8 cellular contexts compared by ENCODE assay signal in the genomic region with DNA sequence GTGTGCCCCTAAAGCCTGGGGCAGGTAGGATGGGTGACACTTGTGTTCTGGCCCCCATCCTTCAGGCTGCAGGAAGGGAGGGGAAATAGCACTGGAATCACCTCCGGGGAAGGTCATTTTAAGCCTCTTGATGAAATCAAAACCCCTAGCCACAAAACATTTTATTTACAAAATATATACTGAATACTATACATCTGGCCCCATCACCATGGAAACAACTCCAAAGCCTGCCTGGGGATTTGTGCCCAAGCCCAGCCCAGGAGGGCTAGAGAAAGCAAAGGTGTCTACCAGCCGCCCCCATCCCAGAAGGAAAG. TPM values are rescaled to one million over a fixed set of nuclear protein-coding genes. Genes with fewer than 3 reads are reported as not detected.
DNase-seq lines count a peak whose midpoint lies in the region; ATAC-seq and TF ChIP-seq lines count a peak whose summit lies in the region.
"Had no signal": no experiment of that assay in that cellular context is flagged by ENCODE, and none has a peak within 500 bp of the region (broad histone marks: within the 10 kb centered on the region; RNA-seq: fewer than 3 reads in every experiment).

No MANE protein-coding gene starts in this region.

- TF ChIP-seq CTCF in DOHH2 (IDR thresholded peaks at IDR 0.05; ENCODE audit: low read depth, low read length, poor library complexity, severe bottlenecking) (no peak), KMS-11 (conservative IDR thresholded peaks at IDR 0.05; ENCODE audit: low read depth, low read length) (no peak), neural progenitor cell (IDR thresholded peaks at IDR 0.05) (no peak), tibial nerve (IDR thresholded peaks at IDR 0.05) (no peak)

- H4K20me1 ChIP-seq in DOHH2 (ENCODE audit: control insufficient read depth, insufficient read depth, low read depth, low read length) (peaks cover 16% of the 10 kb centered on the region), KMS-11 (ENCODE audit: insufficient read depth) (no peaks in the 10 kb centered on the region), neural progenitor cell (ENCODE audit: low read depth) (peaks cover 73% of the 10 kb centered on the region)

- no peak for DNase-seq in activated naive CD8-positive, alpha-beta T cell treated with anti-CD3 and anti-CD28 coated beads, Interleukin-2, amount 50 U/mL, for 24 hours
- DNase-seq in neural progenitor cell (ENCODE audit: low spot score) (no peak), tibial nerve (ENCODE audit: low spot score in 2 of 2) (no peak), retina (no peak)
- DNase-seq: NCI-H187 had no signal

- ATAC-seq in activated naive CD8-positive, alpha-beta T cell treated with anti-CD3 and anti-CD28 coated beads, Interleukin-2, amount 50 U/mL, for 24 hours = no peak
- ATAC-seq in GM21619 (IDR thresholded peaks at IDR 0.05; ENCODE audit: unreplicated experiment) = no peak

- H3K4me3 Mint-ChIP-seq in activated naive CD8-positive, alpha-beta T cell treated with anti-CD3 and anti-CD28 coated beads, Interleukin-2, amount 50 U/mL, for 24 hours = no peak overlapping the region
- H3K4me3 Mint-ChIP-seq in neural progenitor cell = peak overlapping the region; percentile 65

- no peaks in the 10 kb centered on the region for H3K9me2 ChIP-seq in DOHH2 (replicated peaks; ENCODE audit: control insufficient read depth, low read length)

- H3K9me3 Mint-ChIP-seq in activated naive CD8-positive, alpha-beta T cell treated with anti-CD3 and anti-CD28 coated beads, Interleukin-2, amount 50 U/mL, for 24 hours = no peaks in the 10 kb centered on the region
- H3K9me3 Mint-ChIP-seq in neural progenitor cell = no peaks in the 10 kb centered on the region

- peaks cover 33% of the 10 kb centered on the region for H3K36me3 Mint-ChIP-seq in activated naive CD8-positive, alpha-beta T cell treated with anti-CD3 and anti-CD28 coated beads, Interleukin-2, amount 50 U/mL, for 24 hours (ENCODE audit: low read depth)
- peaks cover 23% of the 10 kb centered on the region for H3K36me3 Mint-ChIP-seq in neural progenitor cell

- H3K4me3 ChIP-seq in DOHH2 (ENCODE audit: low read length) (no peak overlapping the region), KMS-11 (IDR thresholded peaks at IDR 0.05; ENCODE audit: insufficient read depth, low read depth, low read length) (no peak overlapping the region), neural progenitor cell (no peak overlapping the region), tibial nerve (no peak overlapping the region)

- peak overlapping the region; percentile 1; the same call in 1 of the 2 replicates for H3K27ac ChIP-seq in DOHH2 (ENCODE audit: low read depth, low read length)
- H3K27ac ChIP-seq in KMS-11 = peak overlapping the region; percentile 50; the same call in 1 of the 2 replicates
- no peak overlapping the region for H3K27ac ChIP-seq in neural progenitor cell
- peak overlapping the region in 2 of 4 donors; percentile 93 to 94 for H3K27ac ChIP-seq in tibial nerve

- H3K27me3 ChIP-seq in DOHH2 (ENCODE audit: control insufficient read depth, low read length) (no peaks in the 10 kb centered on the region), KMS-11 (ENCODE audit: insufficient read depth, low read depth) (no peaks in the 10 kb centered on the region), neural progenitor cell (no peaks in the 10 kb centered on the region), tibial nerve (no peaks in the 10 kb centered on the region)

- H3K4me1 ChIP-seq in DOHH2 (ENCODE audit: control insufficient read depth, low read length) (peaks cover 48% of the 10 kb centered on the region), KMS-11 (ENCODE audit: low read depth, poor library complexity, severe bottlenecking) (peaks cover 56% of the 10 kb centered on the region), neural progenitor cell (peaks cover 3% of the 10 kb centered on the region), tibial nerve (peaks cover 0 to 69% (median 27%) of the 10 kb centered on the region in 4 donors)

- no peaks in the 10 kb centered on the region for H3K9me3 ChIP-seq in DOHH2 (ENCODE audit: control insufficient read depth, insufficient read depth, low read length)
- H3K9me3 ChIP-seq in neural progenitor cell (ENCODE audit: low read depth) = no peaks in the 10 kb centered on the region
- no peaks in the 10 kb centered on the region for H3K9me3 ChIP-seq in tibial nerve

- H3K79me2 ChIP-seq in DOHH2 (ENCODE audit: control insufficient read depth, low read length) (peaks cover 18% of the 10 kb centered on the region), KMS-11 (ENCODE audit: insufficient read depth, low read depth) (peaks cover 15% of the 10 kb centered on the region; the same call in 1 of the 2 replicates), neural progenitor cell (ENCODE audit: low read depth) (peaks cover 26% of the 10 kb centered on the region)

- H3K4me1 Mint-ChIP-seq in activated naive CD8-positive, alpha-beta T cell treated with anti-CD3 and anti-CD28 coated beads, Interleukin-2, amount 50 U/mL, for 24 hours = peaks cover 76% of the 10 kb centered on the region
- peaks cover 50% of the 10 kb centered on the region for H3K4me1 Mint-ChIP-seq in neural progenitor cell

- no peaks in the 10 kb centered on the region for H3K27me3 Mint-ChIP-seq in activated naive CD8-positive, alpha-beta T cell treated with anti-CD3 and anti-CD28 coated beads, Interleukin-2, amount 50 U/mL, for 24 hours
- peaks cover 12% of the 10 kb centered on the region for H3K27me3 Mint-ChIP-seq in neural progenitor cell (ENCODE audit: insufficient read depth, low read depth)

- H3K9ac ChIP-seq in KMS-11 (no peak overlapping the region), neural progenitor cell (no peak overlapping the region)

- 60 to 65% methylated on average over 2 of the region's 2 CpGs for WGBS in tibial nerve, 2 donors

- H2AFZ ChIP-seq in KMS-11 (ENCODE audit: low read depth) (no peak overlapping the region), neural progenitor cell (replicated peaks) (no peak overlapping the region)

- no peak overlapping the region for H3K4me2 ChIP-seq in DOHH2 (ENCODE audit: low read length)
- H3K4me2 ChIP-seq in KMS-11 = no peak overlapping the region
- H3K4me2 ChIP-seq in neural progenitor cell = no peak overlapping the region

- H3K36me3 ChIP-seq in DOHH2 (ENCODE audit: control insufficient read depth, low read length) = peaks cover 53% of the 10 kb centered on the region
- H3K36me3 ChIP-seq in KMS-11 (ENCODE audit: insufficient read depth) = no peaks in the 10 kb centered on the region
- H3K36me3 ChIP-seq in neural progenitor cell = peaks cover 7% of the 10 kb centered on the region
- H3K36me3 ChIP-seq in tibial nerve = peaks cover 0 to 26% (median 0%) of the 10 kb centered on the region in 3 donors

- H3K27ac Mint-ChIP-seq in activated naive CD8-positive, alpha-beta T cell treated with anti-CD3 and anti-CD28 coated beads, Interleukin-2, amount 50 U/mL, for 24 hours = peak overlapping the region; percentile 75
- H3K27ac Mint-ChIP-seq in neural progenitor cell = no peak overlapping the region

- no peak for TF ChIP-seq EP300 in tibial nerve (IDR thresholded peaks at IDR 0.05)

- H3F3A ChIP-seq in DOHH2 (ENCODE audit: control insufficient read depth, insufficient read depth) = peaks cover 63% of the 10 kb centered on the region
- peaks cover 69% of the 10 kb centered on the region for H3F3A ChIP-seq in neural progenitor cell (ENCODE audit: low read depth)

- TF ChIP-seq POLR2A in tibial nerve (IDR thresholded peaks at IDR 0.05) = no peak

RNA-seq across cellular contexts. Expression of a gene that starts 2.6 kb away (rescaled TPM):
- total RNA-seq in neural progenitor cell (ENCODE audit: low replicate concordance) (2.4 and 8.9 TPM in 2 replicates), tibial nerve (10 to 100 TPM; 36.3 to 51.9 (median 42.9) TPM)

RNA-seq across cellular contexts. Expression of a gene that starts 9.5 kb away (rescaled TPM):
- total RNA-seq in neural progenitor cell (ENCODE audit: low replicate concordance) (417 and 1,058 TPM in 2 replicates), tibial nerve (10 to 100 TPM in 1 of 4 donors, 1 to 10 TPM in 3; 6.5 to 32.7 (median 7.8) TPM)

Comparison
In these comparisons a context has a peak if more than half of its experiments do, and no peak if none do; other contexts are left out.
1. RNA of a gene that starts 9.5 kb away (total RNA-seq): 417 to 1,058 TPM in neural progenitor cell; 6.5 to 32.7 TPM in tibial nerve; every median in the first group is over 10 times any median in the second.